In the genomic region with DNA sequence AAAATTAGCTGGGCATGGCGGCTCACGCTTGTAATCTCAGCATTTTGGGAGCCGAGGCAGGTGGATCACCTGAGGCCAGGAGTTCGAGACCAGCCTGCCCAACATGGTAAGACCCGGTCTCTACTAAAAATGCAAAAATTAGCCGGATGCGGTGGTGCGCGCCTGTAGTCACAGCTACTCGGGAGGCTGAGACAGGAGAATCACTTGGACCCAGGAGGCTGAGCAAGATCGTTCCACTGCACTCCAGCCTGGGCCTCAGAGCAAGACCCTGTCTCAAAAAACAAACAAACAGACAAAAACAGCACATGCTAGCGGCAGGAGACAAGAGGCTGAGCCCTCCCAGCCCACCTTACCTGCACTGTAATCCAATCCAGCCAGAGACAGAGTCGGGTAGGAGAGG, we compare ENCODE assay signal across 1 cellular context.
TF ChIP-seq lines count a peak whose summit lies in the region.

No MANE protein-coding gene starts in this region.

TF ChIP-seq in GM23338, 12 proteins besides CTCF, POLR2A, EP300 and RAD21 (continued from another document):
- TF ChIP-seq, protein P1, sequence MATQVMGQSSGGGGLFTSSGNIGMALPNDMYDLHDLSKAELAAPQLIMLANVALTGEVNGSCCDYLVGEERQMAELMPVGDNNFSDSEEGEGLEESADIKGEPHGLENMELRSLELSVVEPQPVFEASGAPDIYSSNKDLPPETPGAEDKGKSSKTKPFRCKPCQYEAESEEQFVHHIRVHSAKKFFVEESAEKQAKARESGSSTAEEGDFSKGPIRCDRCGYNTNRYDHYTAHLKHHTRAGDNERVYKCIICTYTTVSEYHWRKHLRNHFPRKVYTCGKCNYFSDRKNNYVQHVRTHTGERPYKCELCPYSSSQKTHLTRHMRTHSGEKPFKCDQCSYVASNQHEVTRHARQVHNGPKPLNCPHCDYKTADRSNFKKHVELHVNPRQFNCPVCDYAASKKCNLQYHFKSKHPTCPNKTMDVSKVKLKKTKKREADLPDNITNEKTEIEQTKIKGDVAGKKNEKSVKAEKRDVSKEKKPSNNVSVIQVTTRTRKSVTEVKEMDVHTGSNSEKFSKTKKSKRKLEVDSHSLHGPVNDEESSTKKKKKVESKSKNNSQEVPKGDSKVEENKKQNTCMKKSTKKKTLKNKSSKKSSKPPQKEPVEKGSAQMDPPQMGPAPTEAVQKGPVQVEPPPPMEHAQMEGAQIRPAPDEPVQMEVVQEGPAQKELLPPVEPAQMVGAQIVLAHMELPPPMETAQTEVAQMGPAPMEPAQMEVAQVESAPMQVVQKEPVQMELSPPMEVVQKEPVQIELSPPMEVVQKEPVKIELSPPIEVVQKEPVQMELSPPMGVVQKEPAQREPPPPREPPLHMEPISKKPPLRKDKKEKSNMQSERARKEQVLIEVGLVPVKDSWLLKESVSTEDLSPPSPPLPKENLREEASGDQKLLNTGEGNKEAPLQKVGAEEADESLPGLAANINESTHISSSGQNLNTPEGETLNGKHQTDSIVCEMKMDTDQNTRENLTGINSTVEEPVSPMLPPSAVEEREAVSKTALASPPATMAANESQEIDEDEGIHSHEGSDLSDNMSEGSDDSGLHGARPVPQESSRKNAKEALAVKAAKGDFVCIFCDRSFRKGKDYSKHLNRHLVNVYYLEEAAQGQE (IDR thresholded peaks at IDR 0.05; ENCODE audit: unreplicated experiment): no peak
- TF ChIP-seq POLR2AphosphoS5 (IDR thresholded peaks at IDR 0.05; ENCODE audit: low read depth): no peak
- TF ChIP-seq EZH2 (IDR thresholded peaks at IDR 0.05; ENCODE audit: low read depth, unreplicated experiment): no peak
